ENCODE assay signal across 8 cellular contexts in the genomic region with DNA sequence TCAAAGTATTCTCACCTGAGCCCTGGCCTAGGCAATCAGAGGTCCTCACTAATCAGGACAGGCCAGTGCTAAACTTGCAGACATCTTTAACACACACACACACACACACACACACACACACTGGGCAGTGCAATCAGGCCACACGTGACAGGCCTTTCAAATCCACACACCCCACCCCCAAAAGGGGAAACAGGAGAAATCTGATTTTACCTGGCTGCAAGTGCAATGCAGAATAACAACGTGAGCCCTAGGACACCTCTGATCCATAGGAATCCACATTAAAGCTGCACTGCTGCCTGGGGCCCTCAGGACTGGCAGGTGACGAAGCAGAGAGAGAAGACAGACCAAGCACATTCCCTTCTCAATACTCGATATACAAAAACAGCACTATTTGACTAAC.
DNase-seq lines count a peak whose midpoint lies in the region; ATAC-seq and TF ChIP-seq lines count a peak whose summit lies in the region.

No MANE protein-coding gene starts in this region.

- CTCF ChIA-PET in CD4-positive, alpha-beta T cell (lab: Charles Lee): interaction anchor here (0.6 to 2.9 kb wide), 4 partner anchors 9 to 18 kb away, joined by 3 to 11 read pairs (median 4); no protein-coding TSS in a partner anchor

- no peaks in the 10 kb centered on the region for H3K9me3 Mint-ChIP-seq in CD4-positive, alpha-beta T cell
- no peaks in the 10 kb centered on the region for H3K9me3 Mint-ChIP-seq in IgD-negative memory B cell
- no peaks in the 10 kb centered on the region for H3K9me3 Mint-ChIP-seq in naive thymus-derived CD8-positive, alpha-beta T cell

- peak overlapping the region; percentile 23 for H3K27ac ChIP-seq in CD4-positive, alpha-beta T cell (ENCODE audit: low read depth, low read length)
- peak overlapping the region; percentile 52 for H3K27ac ChIP-seq in caudate nucleus (ENCODE audit: low read depth, low read length)

- peaks cover 98% of the 10 kb centered on the region for H3K4me1 Mint-ChIP-seq in CD4-positive, alpha-beta T cell (ENCODE audit: low read depth)
- peaks cover 49 to 81% (median 70%) of the 10 kb centered on the region in 3 donors for H3K4me1 Mint-ChIP-seq in IgD-negative memory B cell
- peaks cover 65 to 99% (median 94%) of the 10 kb centered on the region in 4 donors for H3K4me1 Mint-ChIP-seq in naive thymus-derived CD8-positive, alpha-beta T cell

- peak overlapping the region; percentile 45 for H3K4me3 Mint-ChIP-seq in CD4-positive, alpha-beta T cell
- H3K4me3 Mint-ChIP-seq in IgD-negative memory B cell: peak overlapping the region; percentile 16 to 81 (median 56)
- H3K4me3 Mint-ChIP-seq in naive thymus-derived CD8-positive, alpha-beta T cell: peak overlapping the region; percentile 13 to 89 (median 74)

- TF ChIP-seq CTCF in CD4-positive, alpha-beta T cell (IDR thresholded peaks at IDR 0.05): no peak

- no peaks in the 10 kb centered on the region for H3K9me3 ChIP-seq in CD4-positive, alpha-beta T cell (ENCODE audit: control insufficient read depth, low read length)

- no peaks in the 10 kb centered on the region for H3K27me3 ChIP-seq in CD4-positive, alpha-beta T cell (ENCODE audit: control insufficient read depth, insufficient read depth, low read length)

- H3K27me3 Mint-ChIP-seq in CD4-positive, alpha-beta T cell: no peaks in the 10 kb centered on the region
- H3K27me3 Mint-ChIP-seq in IgD-negative memory B cell: no peaks in the 10 kb centered on the region
- H3K27me3 Mint-ChIP-seq in naive thymus-derived CD8-positive, alpha-beta T cell: no peaks in the 10 kb centered on the region

- DNase-seq in CD4-positive, alpha-beta T cell: no peak
- DNase-seq in caudate nucleus (lab: John Stamatoyannopoulos, UW) (no peak), DMS153 treated with DMSO at 0.1 percent for 48 hours (lab: John Stamatoyannopoulos, UW; ENCODE audit: unreplicated experiment) (no peak), UCSD-AML1 (lab: John Stamatoyannopoulos, UW; ENCODE audit: unreplicated experiment) (no peak)
- no peak for DNase-seq in naive thymus-derived CD8-positive, alpha-beta T cell

- H3K27ac Mint-ChIP-seq in CD4-positive, alpha-beta T cell: peak overlapping the region; percentile 98
- H3K27ac Mint-ChIP-seq in IgD-negative memory B cell: peak overlapping the region; percentile 72 to 96 (median 92)
- H3K27ac Mint-ChIP-seq in naive thymus-derived CD8-positive, alpha-beta T cell: peak overlapping the region; percentile 89 to 97 (median 92)

- intact Hi-C loops in CD4-positive, alpha-beta T cell (cut with DNase I, micrococcal nuclease): loop anchor here in 1 of 2 experiments (2.0 to 10.0 kb wide), 2 partner anchors 15 to 551 kb away; no protein-coding TSS in a partner anchor

- H3K36me3 Mint-ChIP-seq in CD4-positive, alpha-beta T cell (ENCODE audit: low read depth): peaks cover 69% of the 10 kb centered on the region
- peaks cover 1% of the 10 kb centered on the region for H3K36me3 Mint-ChIP-seq in IgD-negative memory B cell
- peaks cover 7 to 43% (median 20%) of the 10 kb centered on the region in 3 donors for H3K36me3 Mint-ChIP-seq in naive thymus-derived CD8-positive, alpha-beta T cell

- POLR2A ChIA-PET in CD4-positive, alpha-beta T cell (lab: Charles Lee): interaction anchor here (0.7 to 1.3 kb wide), 2 partner anchors 14 to 45 kb away, joined by 4 to 5 read pairs; no protein-coding TSS in a partner anchor
- POLR2A ChIA-PET in naive thymus-derived CD8-positive, alpha-beta T cell (lab: Charles Lee): interaction anchor here (1.0 to 6.3 kb wide), 4 partner anchors 9 to 34 kb away, joined by 3 to 59 read pairs (median 16); no protein-coding TSS in a partner anchor

- no peak for ATAC-seq in CD4-positive, alpha-beta T cell (ENCODE audit: poor library complexity)
- no peak for ATAC-seq in naive thymus-derived CD8-positive, alpha-beta T cell
- ATAC-seq in HG03378 (IDR thresholded peaks at IDR 0.05; ENCODE audit: unreplicated experiment) (no peak), GM19351 (IDR thresholded peaks at IDR 0.05; ENCODE audit: unreplicated experiment) (no peak)
